Comparison of ENCODE assay signal across 8 cellular contexts in the genomic region with DNA sequence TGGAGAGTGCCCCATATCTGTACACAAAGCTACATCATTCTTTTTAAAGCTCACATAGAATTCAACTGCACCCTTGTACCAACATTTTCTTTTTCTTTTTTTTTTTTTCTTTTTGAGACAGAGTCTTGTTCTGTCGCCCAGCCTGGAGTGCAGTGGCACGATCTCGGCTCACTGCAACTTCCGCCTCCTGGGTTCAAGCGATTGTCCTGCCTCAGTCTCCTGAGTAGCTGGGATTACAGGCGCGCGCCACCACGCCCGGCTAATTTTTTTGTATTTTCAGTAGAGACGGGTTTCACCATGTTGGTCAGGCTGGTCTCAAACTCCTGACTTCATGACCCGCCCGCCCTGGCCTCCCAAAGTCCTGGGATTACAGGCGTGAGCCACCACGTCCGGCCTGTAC. TPM values are rescaled to one million over a fixed set of nuclear protein-coding genes. Genes with fewer than 3 reads are reported as not detected.
DNase-seq lines count a peak whose midpoint lies in the region; ATAC-seq, FAIRE-seq and TF ChIP-seq lines count a peak whose summit lies in the region.
"Not testable (repeated sequence)": the region's sequence is repeated elsewhere in the genome, so short reads cannot be mapped to it uniquely, and the experiment has no call there.

No MANE protein-coding gene starts in this region.

- in situ Hi-C loops in K562 (cut with MboI), result not testable (repeated sequence)

- TSS peak; percentile 55 for BruUV-seq in K562 (replicated peaks; lab: Mats Ljungman, UMichigan)

- H3K9me1 ChIP-seq in K562 (ENCODE audit: control insufficient read depth, insufficient read depth, low read length), result not testable (repeated sequence)

- not testable (repeated sequence) for TF ChIP-seq POLR2A in K562 (conservative IDR thresholded peaks at IDR 0.05); prostate gland (IDR thresholded peaks at IDR 0.05)

- TF ChIP-seq RAD21 in K562 (CRISPR knock-in tag; conservative IDR thresholded peaks at IDR 0.05 in 1 of 2, IDR thresholded peaks at IDR 0.05 in 1 of 2), result not testable (repeated sequence)

- H3K36me3 Mint-ChIP-seq in CD4-positive, alpha-beta memory T cell, result peaks cover 22 to 30% of the 10 kb centered on the region in 2 donors
- H3K36me3 Mint-ChIP-seq in activated B cell treated with CpG ODN at 0.5 μM for 24 hours (ENCODE audit: low read depth), result peaks cover 33% of the 10 kb centered on the region

- not testable (repeated sequence) for DNase-seq in CD4-positive, alpha-beta memory T cell; activated B cell treated with CpG ODN at 0.5 μM for 24 hours; K562 (ENCODE audit: extremely low read depth in 1 of 4, low spot score in 3 of 4); fibroblast of mammary gland (ENCODE audit: low read depth); lower lobe of right lung; prostate gland (ENCODE audit: low spot score); upper lobe of right lung

- not testable (repeated sequence) for TF ChIP-seq CTCF in activated B cell treated with CpG ODN at 0.5 μM for 24 hours (IDR thresholded peaks at IDR 0.05); K562 (IDR thresholded peaks at IDR 0.05 in 2 of 3, conservative IDR thresholded peaks at IDR 0.05 in 1 of 3; ENCODE audit: insufficient read depth in 2 of 3, low read depth in 1 of 3, low read length in 3 of 3); fibroblast of mammary gland (conservative IDR thresholded peaks at IDR 0.05; ENCODE audit: control insufficient read depth, insufficient read depth, low read depth, low read length); lower lobe of right lung (IDR thresholded peaks at IDR 0.05); prostate gland (IDR thresholded peaks at IDR 0.05); upper lobe of right lung (IDR thresholded peaks at IDR 0.05)

- H3K27ac ChIP-seq in CD4-positive, alpha-beta memory T cell (ENCODE audit: low read depth, low read length), result peak overlapping the region; percentile 65
- H3K27ac ChIP-seq in KOPT-K1 (ENCODE audit: low read depth, low read length, poor library complexity, severe bottlenecking) (peak overlapping the region; percentile 81), prostate gland (peak overlapping the region in 1 of 2 donors; percentile 82), upper lobe of right lung (peak overlapping the region; percentile 89)
- not testable (repeated sequence) for H3K27ac ChIP-seq in K562 (ENCODE audit: extremely low read depth, low read depth, low read length); lower lobe of right lung

- not testable (repeated sequence) for H2AFZ ChIP-seq in K562 (ENCODE audit: low read depth, low read length)

- POLR2A ChIA-PET in CD4-positive, alpha-beta memory T cell (lab: Charles Lee; ENCODE audit: partially characterized antibody), result interaction anchor here (0.6 to 2.8 kb wide), 5 partner anchors 31 to 336 kb away, joined by 3 to 66 read pairs (median 3); a partner anchor contains a TSS
- POLR2A ChIA-PET in activated B cell treated with CpG ODN at 0.5 μM for 24 hours (lab: Charles Lee), result interaction anchor here (0.6 to 2.7 kb wide), 4 partner anchors 31 to 504 kb away, joined by 3 to 69 read pairs (median 6); a partner anchor contains a TSS
- POLR2A ChIA-PET in K562 (lab: Yijun Ruan, JAX), result interaction anchor here (0.6 to 1.0 kb wide), 4 partner anchors 8 to 341 kb away, joined by 3 to 5 read pairs (median 3); no protein-coding TSS in a partner anchor

- H3K4me3 ChIP-seq in CD4-positive, alpha-beta memory T cell (ENCODE audit: low read length in 2 of 2), result peak overlapping the region in 1 of 2 donors; percentile 63
- H3K4me3 ChIP-seq in K562, result peak overlapping the region; percentile 82
- peak overlapping the region; percentile 68 for H3K4me3 ChIP-seq in fibroblast of mammary gland (ENCODE audit: control insufficient read depth, low read depth, low read length)
- H3K4me3 ChIP-seq in lower lobe of right lung, result peak overlapping the region; percentile 94
- peak overlapping the region; percentile 85 to 93 for H3K4me3 ChIP-seq in prostate gland
- H3K4me3 ChIP-seq in upper lobe of right lung, result peak overlapping the region; percentile 96

- peaks cover 15 to 41% (median 30%) of the 10 kb centered on the region in 4 donors for H3K4me1 Mint-ChIP-seq in CD4-positive, alpha-beta memory T cell
- H3K4me1 Mint-ChIP-seq in activated B cell treated with CpG ODN at 0.5 μM for 24 hours, result peaks cover 17% of the 10 kb centered on the region

- intact Hi-C loops in CD4-positive, alpha-beta memory T cell (cut with micrococcal nuclease), result loop anchor here (5.0 kb wide), 1 partner anchor 42 kb away; no protein-coding TSS in a partner anchor
- intact Hi-C loops in activated B cell treated with CpG ODN at 0.5 μM for 24 hours (cut with micrococcal nuclease), result loop anchor here (5.0 to 10.0 kb wide), 2 partner anchors 560 to 1677 kb away; a partner anchor contains a TSS
- intact Hi-C loops in K562 (cut with micrococcal nuclease); lower lobe of right lung (cut with DNase I); prostate gland (cut with DNase I); upper lobe of right lung (cut with DNase I): not testable (repeated sequence)

- peaks cover 18% of the 10 kb centered on the region for H3K4me1 ChIP-seq in CD4-positive, alpha-beta memory T cell (ENCODE audit: insufficient read depth, low read length)
- H3K4me1 ChIP-seq in K562 (replicated peaks in 1 of 2; ENCODE audit: control insufficient read depth in 2 of 2, insufficient read depth in 2 of 2, low read length in 2 of 2); prostate gland (replicated peaks); upper lobe of right lung: not testable (repeated sequence)
- peaks cover 18% of the 10 kb centered on the region for H3K4me1 ChIP-seq in lower lobe of right lung

- peak overlapping the region; percentile 23 to 97 (median 87) for H3K27ac Mint-ChIP-seq in CD4-positive, alpha-beta memory T cell
- peak overlapping the region; percentile 95 for H3K27ac Mint-ChIP-seq in activated B cell treated with CpG ODN at 0.5 μM for 24 hours

- H3K27me3 ChIP-seq in CD4-positive, alpha-beta memory T cell (ENCODE audit: insufficient read depth, low read length); K562 (ENCODE audit: control insufficient read depth in 2 of 2, insufficient read depth in 2 of 2, low read length in 2 of 2); lower lobe of right lung (ENCODE audit: low read depth); prostate gland (replicated peaks; ENCODE audit: insufficient read depth); upper lobe of right lung: not testable (repeated sequence)

- H3K27me3 Mint-ChIP-seq in CD4-positive, alpha-beta memory T cell; activated B cell treated with CpG ODN at 0.5 μM for 24 hours: not testable (repeated sequence)

- H3K36me3 ChIP-seq in CD4-positive, alpha-beta memory T cell (ENCODE audit: insufficient read depth, low read length); lower lobe of right lung; prostate gland; upper lobe of right lung: not testable (repeated sequence)
- peaks cover 32% of the 10 kb centered on the region for H3K36me3 ChIP-seq in KOPT-K1 (ENCODE audit: insufficient read depth, low read length)
- H3K36me3 ChIP-seq in K562 (ENCODE audit: control insufficient read depth, insufficient read depth, low read length), result peaks cover 32% of the 10 kb centered on the region; the same call in 2 of the 3 replicates

- not testable (repeated sequence) for TF ChIP-seq EP300 in K562 (IDR thresholded peaks at IDR 0.05; ENCODE audit: low read length)

- peak overlapping the region; percentile 82 for H3K4me2 ChIP-seq in K562 (ENCODE audit: insufficient read depth, low read length)

- H3K79me2 ChIP-seq in K562 (ENCODE audit: control insufficient read depth, insufficient read depth, low read length), result peaks cover 21% of the 10 kb centered on the region

- H3K9me3 ChIP-seq in CD4-positive, alpha-beta memory T cell (ENCODE audit: control insufficient read depth in 1 of 2, low read length in 2 of 2); KOPT-K1 (ENCODE audit: insufficient read depth, low read length, poor library complexity, severe bottlenecking); K562 (replicated peaks; ENCODE audit: control insufficient read depth, insufficient read depth, low read depth, low read length); lower lobe of right lung; prostate gland; upper lobe of right lung: not testable (repeated sequence)

- H4K20me1 ChIP-seq in K562 (replicated peaks; ENCODE audit: control insufficient read depth, insufficient read depth, low read length), result not testable (repeated sequence)

- H3K9me3 Mint-ChIP-seq in CD4-positive, alpha-beta memory T cell; activated B cell treated with CpG ODN at 0.5 μM for 24 hours: not testable (repeated sequence)

- ATAC-seq in activated B cell treated with CpG ODN at 0.5 μM for 24 hours (ENCODE audit: low read depth); K562; lower lobe of right lung; upper lobe of right lung: not testable (repeated sequence)

- WGBS in K562 (ENCODE audit: insufficient coverage, low coverage, missing lambda C conversion rate), result 71% methylated on average over 12 of the region's 16 CpGs
- 83% methylated on average over 16 of the region's 16 CpGs for WGBS in prostate gland

- peak overlapping the region in 1 of 2 experiments; percentile 83; a peak in 2 of 4 replicates for H3K9ac ChIP-seq in K562 (ENCODE audit: insufficient read depth in 1 of 2, low read depth in 2 of 2, low read length in 2 of 2)

- H3K4me3 Mint-ChIP-seq in CD4-positive, alpha-beta memory T cell, result peak overlapping the region; percentile 83 to 96 (median 88)
- H3K4me3 Mint-ChIP-seq in activated B cell treated with CpG ODN at 0.5 μM for 24 hours, result peak overlapping the region; percentile 96

- CTCF ChIA-PET in CD4-positive, alpha-beta memory T cell (lab: Charles Lee; ENCODE audit: partially characterized antibody), result interaction anchor here (0.7 to 2.2 kb wide), 5 partner anchors 21 to 679 kb away, joined by 3 to 13 read pairs (median 3); a partner anchor contains a TSS
- CTCF ChIA-PET in activated B cell treated with CpG ODN at 0.5 μM for 24 hours (lab: Charles Lee); K562 (lab: Yijun Ruan, JAX; ENCODE audit: low intra/inter-chr PET ratio): not testable (repeated sequence)

- FAIRE-seq in K562 (lab: Jason Lieb, UNC), result not testable (repeated sequence)

RNA-seq across cellular contexts. Expression of a gene that starts 1.1 kb away (rescaled TPM):
- 10 to 100 TPM; 14.0 to 16.4 TPM for total RNA-seq in CD4-positive, alpha-beta memory T cell
- 10 to 100 TPM; 17.8 to 24.9 TPM for polyA plus RNA-seq in CD4-positive, alpha-beta memory T cell
- total RNA-seq in activated B cell treated with CpG ODN at 0.5 μM for 24 hours (20.0 and 21.3 TPM in 2 replicates), K562 (2014; rRNA removed) (11.1 and 13.6 TPM in 2 replicates), K562 (2014; rRNA removed; fragmentation: Illumina TruSeq; extraction: Trizol) (1.3 and 2.0 TPM in 2 replicates), K562 (2015; rRNA removed; fragmentation: Illumina TruSeq; extraction: Trizol) (5.0 and 5.2 TPM in 2 replicates), K562 (2021) (11.8 and 14.9 TPM in 2 replicates), lower lobe of right lung (15.6 TPM), prostate gland (10 to 100 TPM; 24.7 to 26.1 TPM), upper lobe of right lung (15.3 TPM)
- 13.5 and 23.2 TPM in 2 replicates for total RNA-seq in K562 (2011; cell fraction: chromatin; rRNA removed; ENCODE audit: low replicate concordance)
- 18.2 and 23.6 TPM in 2 replicates for total RNA-seq in K562 (2011; cell fraction: nucleolus; rRNA removed)
- 9.9 and 12.0 TPM in 2 replicates for total RNA-seq in K562 (2011; cell fraction: nucleoplasm; rRNA removed)
- polyA plus RNA-seq in K562 (2011; rRNA removed) (7.7 and 10.5 TPM in 2 replicates), K562 (2014; fragmentation: Illumina TruSeq; extraction: Trizol) (9.2 and 11.8 TPM in 2 replicates), K562 (2014; fragmentation: Nextera tagmentation; extraction: Ambion mirVana) (under 1 TPM; 0.35 to 0.52 TPM), K562 (2014; rRNA removed) (8.6 and 11.6 TPM in 2 replicates)
- polyA plus RNA-seq in K562 (2011; cell fraction: cytosol; rRNA removed), result 6.6 and 20.6 TPM in 2 replicates
- 12.8 and 19.8 TPM in 2 replicates for polyA plus RNA-seq in K562 (2011; cell fraction: nucleus; rRNA removed)
- 11.5 and 19.8 TPM in 2 replicates for polyA plus RNA-seq in K562 (2012)
- 6.0 and 7.0 TPM in 2 replicates for polyA minus RNA-seq in K562 (2011; rRNA and poly(A)+ RNA removed)
- 8.6 and 15.6 TPM in 2 replicates for polyA minus RNA-seq in K562 (2011; cell fraction: cytosol; rRNA and poly(A)+ RNA removed)
- polyA minus RNA-seq in K562 (2011; cell fraction: nucleus; rRNA and poly(A)+ RNA removed), result 19.1 and 22.1 TPM in 2 replicates

RNA-seq across cellular contexts. Expression of a gene that starts 30.7 kb away (rescaled TPM):
- total RNA-seq in CD4-positive, alpha-beta memory T cell, result 10 to 100 TPM; 26.6 to 27.0 TPM
- polyA plus RNA-seq in CD4-positive, alpha-beta memory T cell, result 10 to 100 TPM; 66.8 to 71.4 TPM
- total RNA-seq in activated B cell treated with CpG ODN at 0.5 μM for 24 hours (44.8 and 46.6 TPM in 2 replicates), K562 (2014; rRNA removed) (140 and 148 TPM in 2 replicates), K562 (2014; rRNA removed; fragmentation: Illumina TruSeq; extraction: Trizol) (117 and 119 TPM in 2 replicates), K562 (2015; rRNA removed; fragmentation: Illumina TruSeq; extraction: Trizol) (131 TPM in 2 replicates), K562 (2021) (106 and 110 TPM in 2 replicates), lower lobe of right lung (21.4 TPM), prostate gland (10 to 100 TPM; 24.0 to 28.1 TPM), upper lobe of right lung (17.0 TPM)
- 55.5 and 61.2 TPM in 2 replicates for total RNA-seq in K562 (2011; cell fraction: chromatin; rRNA removed; ENCODE audit: low replicate concordance)
- total RNA-seq in K562 (2011; cell fraction: nucleolus; rRNA removed), result 45.7 and 51.0 TPM in 2 replicates
- 45.6 and 47.1 TPM in 2 replicates for total RNA-seq in K562 (2011; cell fraction: nucleoplasm; rRNA removed)
- polyA plus RNA-seq in K562 (2011; rRNA removed) (69.8 and 94.4 TPM in 2 replicates), K562 (2014; fragmentation: Illumina TruSeq; extraction: Trizol) (140 and 147 TPM in 2 replicates), K562 (2014; fragmentation: Nextera tagmentation; extraction: Ambion mirVana) (10 to 100 TPM; 20.7 to 40.2 TPM), K562 (2014; rRNA removed) (103 and 113 TPM in 2 replicates)
- 80.6 and 98.7 TPM in 2 replicates for polyA plus RNA-seq in K562 (2011; cell fraction: cytosol; rRNA removed)
- 36.0 and 40.8 TPM in 2 replicates for polyA plus RNA-seq in K562 (2011; cell fraction: nucleus; rRNA removed)
- polyA plus RNA-seq in K562 (2012), result 77.9 and 122 TPM in 2 replicates
- polyA minus RNA-seq in K562 (2011; rRNA and poly(A)+ RNA removed), result 63.4 and 91.2 TPM in 2 replicates
- polyA minus RNA-seq in K562 (2011; cell fraction: cytosol; rRNA and poly(A)+ RNA removed), result 42.4 and 64.1 TPM in 2 replicates
- polyA minus RNA-seq in K562 (2011; cell fraction: nucleus; rRNA and poly(A)+ RNA removed), result 28.1 and 32.5 TPM in 2 replicates
